Comparison of ENCODE assay signal across 9 cellular contexts in the genomic region with DNA sequence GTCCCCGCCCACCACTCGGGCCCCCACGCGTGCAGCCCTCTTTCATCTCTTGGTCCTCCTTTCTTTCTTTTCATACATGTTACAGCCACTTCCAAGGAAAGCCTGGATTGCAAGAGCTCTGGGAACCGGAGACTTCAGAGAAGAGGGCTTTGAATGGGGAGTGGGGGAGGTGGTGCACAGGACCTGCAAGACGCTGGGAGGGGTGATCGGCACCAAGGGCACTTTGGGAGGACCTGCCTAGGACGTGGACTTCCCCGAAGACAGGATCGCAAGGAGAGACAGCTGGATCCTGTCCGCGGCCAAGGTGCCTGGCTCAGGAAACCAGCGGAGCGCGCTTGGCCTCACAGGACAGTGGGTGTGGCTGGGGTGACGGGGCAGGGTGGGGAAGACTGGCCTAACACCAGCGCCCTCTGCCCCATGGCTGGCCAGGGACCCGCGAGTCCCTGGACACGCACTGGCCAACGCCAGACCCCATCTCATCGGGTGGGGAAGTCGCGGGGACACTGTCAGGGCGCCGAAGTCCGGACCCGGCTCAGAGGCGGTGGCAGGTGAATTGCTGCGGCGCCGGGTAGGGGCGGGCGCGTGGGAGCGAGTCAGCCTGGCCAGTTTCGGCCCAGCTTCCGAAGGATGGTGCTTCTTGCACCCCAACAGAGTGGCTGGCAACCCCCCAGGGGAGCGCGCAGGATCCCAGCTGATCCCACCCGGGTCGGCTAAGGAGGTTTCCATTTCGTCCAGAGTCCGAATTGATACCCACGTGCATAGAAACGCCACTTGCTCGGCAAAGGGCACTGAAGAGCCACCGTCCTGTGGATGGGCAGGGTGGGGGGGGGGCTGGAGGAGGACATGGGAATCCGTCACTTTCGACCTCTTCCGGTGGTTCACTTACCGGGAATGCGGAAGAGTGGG. TPM values are rescaled to one million over a fixed set of nuclear protein-coding genes. Genes with fewer than 3 reads are reported as not detected.
DNase-seq lines count a peak whose midpoint lies in the region; ATAC-seq, FAIRE-seq and TF ChIP-seq lines count a peak whose summit lies in the region.
"Had no signal": no experiment of that assay in that cellular context is flagged by ENCODE, and none has a peak within 500 bp of the region (broad histone marks: within the 10 kb centered on the region; RNA-seq: fewer than 3 reads in every experiment).

No MANE protein-coding gene starts in this region.

- POLR2A ChIA-PET in H1 (lab: Charles Lee; ENCODE audit: partially characterized antibody) = interaction anchor here (0.9 to 2.2 kb wide), 6 partner anchors 8 to 300 kb away, joined by 5 to 13 read pairs (median 6); partner anchors contain the start of genes NXT1 and SSTR4

- TF ChIP-seq POLR2A in H1 (IDR thresholded peaks at IDR 0.05; ENCODE audit: control extremely low read depth in 1 of 2, low read depth in 2 of 2, low read length in 2 of 2) (no peak), uterus (IDR thresholded peaks at IDR 0.05) (no peak)

- CTCF ChIA-PET in H1 (lab: Charles Lee; ENCODE audit: partially characterized antibody) = interaction anchor here (0.6 to 5.0 kb wide), 44 partner anchors 14 to 711 kb away, joined by 3 to 90 read pairs (median 4); partner anchors contain the start of gene SSTR4

- peaks cover 4% of the 10 kb centered on the region for H3K4me1 Mint-ChIP-seq in activated CD4-positive, alpha-beta T cell treated with anti-CD3 and anti-CD28 coated beads, Interleukin-2, amount 10 ng/mL, durations not matched to agents 24 days and 14 days
- H3K4me1 Mint-ChIP-seq: memory B cell had no signal

- H3K4me3 Mint-ChIP-seq in activated CD4-positive, alpha-beta T cell treated with anti-CD3 and anti-CD28 coated beads, Interleukin-2, amount 10 ng/mL, durations not matched to agents 24 days and 14 days = peak overlapping the region; percentile 53
- H3K4me3 Mint-ChIP-seq: memory B cell had no signal

- H3K36me3 ChIP-seq in H1 (ENCODE audit: control insufficient read depth in 2 of 4, insufficient read depth in 4 of 4, low read length in 3 of 4) (no peaks in the 10 kb centered on the region), uterus (no peaks in the 10 kb centered on the region)

- H4K20me1 ChIP-seq in H1 (replicated peaks in 1 of 2; ENCODE audit: control insufficient read depth in 1 of 2, insufficient read depth in 2 of 2, low read length in 2 of 2) = peaks cover 0 to 5% of the 10 kb centered on the region in 2 experiments

- H2BK120ac ChIP-seq in H1 (replicated peaks; ENCODE audit: low read depth, low read length) = no peak overlapping the region

- H3K4me2 ChIP-seq in H1 (ENCODE audit: insufficient read depth in 1 of 2, low read depth in 2 of 2, low read length in 2 of 2) = peak overlapping the region; percentile 70 to 98

- no peak overlapping the region for H3K27ac Mint-ChIP-seq in activated CD4-positive, alpha-beta T cell treated with anti-CD3 and anti-CD28 coated beads, Interleukin-2, amount 10 ng/mL, durations not matched to agents 24 days and 14 days
- H3K27ac Mint-ChIP-seq: memory B cell had no signal

- intact Hi-C loops in activated CD4-positive, alpha-beta T cell treated with anti-CD3 and anti-CD28 coated beads, Interleukin-2, amount 10 ng/mL, durations not matched to agents 24 days and 14 days (cut with micrococcal nuclease) = loop anchor here (2.0 kb wide), 1 partner anchor 185 kb away; no protein-coding TSS in a partner anchor
- intact Hi-C loops in uterus (cut with DNase I; ENCODE audit: low total_unique reads) = no loop called here

- DNase-seq in activated CD4-positive, alpha-beta T cell treated with anti-CD3 and anti-CD28 coated beads, Interleukin-2, amount 10 ng/mL, durations not matched to agents 24 days and 14 days = peak; percentile 54
- DNase-seq in activated CD4-positive, alpha-beta T cell treated with anti-CD3 and anti-CD28 coated beads, Interleukin-2, amount 50 U/mL, for 4 hours = no peak
- DNase-seq in H1 (ENCODE audit: low read depth in 1 of 2, low spot score in 2 of 2) = peak in 1 of 2 experiments; percentile 79
- DNase-seq in mesenteric fat pad (ENCODE audit: low spot score) = peak; percentile 94
- DNase-seq in uterus = peak in 1 of 2 donors; percentile 43
- no peak for DNase-seq in SHP77 (lab: John Stamatoyannopoulos, UW)
- DNase-seq in activated CD8-positive, alpha-beta memory T cell treated with anti-CD3 and anti-CD28 coated beads, Interleukin-2, amount 50 U/mL, for 48 hours = no peak

- 4% methylated on average over 34 of the region's 53 CpGs; no CpG with 5 or more reads in 1 of the 2 experiments for WGBS in H1 (ENCODE audit: extremely low coverage in 1 of 2, insufficient coverage in 1 of 2, insufficient read length in 1 of 2, insufficient replicate concordance in 2 of 2, low coverage in 1 of 2, low lambda C conversion rate in 2 of 2, missing lambda C conversion rate in 1 of 2), 2 experiments

- no peak for ATAC-seq in GM21390 (IDR thresholded peaks at IDR 0.05; ENCODE audit: unreplicated experiment)

- peaks cover 62% of the 10 kb centered on the region for H3K27me3 Mint-ChIP-seq in activated CD4-positive, alpha-beta T cell treated with anti-CD3 and anti-CD28 coated beads, Interleukin-2, amount 10 ng/mL, durations not matched to agents 24 days and 14 days

- TF ChIP-seq EP300 in H1 (IDR thresholded peaks at IDR 0.05; ENCODE audit: borderline replicate concordance in 1 of 2, low read depth in 2 of 2, low read length in 2 of 2) = no peak

- H3K4ac ChIP-seq in H1 (replicated peaks; ENCODE audit: insufficient read length, low read depth, low read length) = no peak overlapping the region

- no peak for FAIRE-seq in H1 (lab: Jason Lieb, UNC)

- H3K4me3 ChIP-seq in H1 (ENCODE audit: extremely low read depth in 1 of 4, insufficient read depth in 2 of 4, low read depth in 3 of 4, low read length in 4 of 4) = peak overlapping the region; percentile 30 to 66 (median 50); a peak in 7 of 8 replicates
- H3K4me3 ChIP-seq in uterus = peak overlapping the region; percentile 13 to 34

- H3K14ac ChIP-seq in H1 (ENCODE audit: insufficient read length) = no peak overlapping the region

- peak overlapping the region; percentile 52; the same call in 1 of the 2 replicates for H2BK5ac ChIP-seq in H1 (ENCODE audit: low read depth, low read length)

- no peak overlapping the region for H3K9ac ChIP-seq in H1 (replicated peaks in 1 of 4; ENCODE audit: extremely low read depth in 1 of 4, low read depth in 3 of 4, low read length in 3 of 4)

- no peak overlapping the region for H4K8ac ChIP-seq in H1 (ENCODE audit: extremely low read depth, insufficient read depth, low read length)

- H4K91ac ChIP-seq in H1 (replicated peaks; ENCODE audit: insufficient read length, low read length) = no peak overlapping the region

- no peak overlapping the region for H3K56ac ChIP-seq in H1 (replicated peaks; ENCODE audit: insufficient read length, low read depth, low read length)

- H3K4me1 ChIP-seq in H1 (replicated peaks in 1 of 4; ENCODE audit: control insufficient read depth in 3 of 4, insufficient read depth in 4 of 4, low read length in 3 of 4) (peaks cover 4 to 12% (median 6%) of the 10 kb centered on the region in 4 experiments; a peak in 6 of 7 replicates), uterus (peaks cover 0 to 15% of the 10 kb centered on the region in 2 donors)

- H3K23ac ChIP-seq in H1 (ENCODE audit: insufficient read length) = no peak overlapping the region

- H2AFZ ChIP-seq in H1 (ENCODE audit: low read length) = no peak overlapping the region

- no peak for TF ChIP-seq CTCF in H1 (IDR thresholded peaks at IDR 0.05; ENCODE audit: control extremely low read depth in 1 of 3, insufficient read depth in 1 of 3, low read depth in 1 of 3, low read length in 3 of 3)
- TF ChIP-seq CTCF in uterus (IDR thresholded peaks at IDR 0.05) = no peak

- no peak for TF ChIP-seq RAD21 in H1 (IDR thresholded peaks at IDR 0.05 in 1 of 2, conservative IDR thresholded peaks at IDR 0.05 in 1 of 2; ENCODE audit: low read depth in 2 of 2, low read length in 2 of 2)

- peak overlapping the region; percentile 81; the same call in 1 of the 2 replicates for H2BK15ac ChIP-seq in H1 (ENCODE audit: low read length)

- no peaks in the 10 kb centered on the region for H3K9me3 Mint-ChIP-seq in activated CD4-positive, alpha-beta T cell treated with anti-CD3 and anti-CD28 coated beads, Interleukin-2, amount 10 ng/mL, durations not matched to agents 24 days and 14 days

- H3K36me3 Mint-ChIP-seq in activated CD4-positive, alpha-beta T cell treated with anti-CD3 and anti-CD28 coated beads, Interleukin-2, amount 10 ng/mL, durations not matched to agents 24 days and 14 days (ENCODE audit: low read depth) = no peaks in the 10 kb centered on the region

- H3K79me1 ChIP-seq in H1 (ENCODE audit: low read depth, low read length) = no peaks in the 10 kb centered on the region

- H4K5ac ChIP-seq in H1 (ENCODE audit: insufficient read length, low read depth, low read length) = no peak overlapping the region

- H2BK12ac ChIP-seq in H1 (ENCODE audit: low read depth, low read length) = no peak overlapping the region; the same call in 1 of the 2 replicates

- peak overlapping the region; percentile 60 for H3K18ac ChIP-seq in H1 (ENCODE audit: extremely low read depth, low read length)

- H3K9me3 ChIP-seq in H1 (ENCODE audit: insufficient read depth in 2 of 2, low read depth in 1 of 2, low read length in 1 of 2) = no peaks in the 10 kb centered on the region
- H3K9me3 ChIP-seq in uterus = no peaks in the 10 kb centered on the region

- no peak overlapping the region for H2AK5ac ChIP-seq in H1 (ENCODE audit: low read depth, low read length)

- H3K27ac ChIP-seq in H1 (ENCODE audit: low read depth, low read length) = no peak overlapping the region
- peak overlapping the region; percentile 69 to 73 for H3K27ac ChIP-seq in uterus

- H2BK20ac ChIP-seq in H1 (ENCODE audit: low read length) = no peak overlapping the region

- H3K27me3 ChIP-seq in H1 (replicated peaks in 1 of 4; ENCODE audit: control insufficient read depth in 3 of 4, extremely low read depth in 1 of 4, insufficient read depth in 3 of 4, low read length in 3 of 4) (peaks cover 31 to 66% (median 50%) of the 10 kb centered on the region in 4 experiments), uterus (peaks cover 0 to 14% of the 10 kb centered on the region in 2 donors)

- no peaks in the 10 kb centered on the region for H3K79me2 ChIP-seq in H1 (ENCODE audit: control insufficient read depth in 1 of 2, insufficient read depth in 2 of 2, low read length in 2 of 2)

- H3K23me2 ChIP-seq in H1 (ENCODE audit: low read depth, low read length) = peaks cover 28% of the 10 kb centered on the region

RNA-seq across cellular contexts. Expression of gene THBD, which starts 0.7 kb away (rescaled TPM):
- not detected in 2 replicates for total RNA-seq in activated CD4-positive, alpha-beta T cell treated with anti-CD3 and anti-CD28 coated beads, Interleukin-2, amount 10 ng/mL, durations not matched to agents 24 days and 14 days
- 0.43 and 0.75 TPM in 2 replicates for total RNA-seq in H1 (2021; fragmentation: NEBNext Ultra II Directional; extraction: Animal tissue kit (Norgen Biotek cat#: 25700))
- 0.21 and 0.46 TPM in 2 replicates for polyA plus RNA-seq in H1 (2011; rRNA removed)
- 0.28 TPM for polyA plus RNA-seq in H1 (2011; cell fraction: cytosol; rRNA removed)
- polyA plus RNA-seq in H1 (2011; cell fraction: nucleus; rRNA removed) = 0.68 TPM
- polyA plus RNA-seq in H1 (2012, experiment 1 of 2) = 0.16 to 0.40 TPM (median 0.22 TPM) in 4 replicates
- polyA plus RNA-seq in H1 (2012, experiment 2 of 2) = 0.31 TPM
- polyA plus RNA-seq in H1 (2013, experiment 1 of 2) = 0.36 TPM
- 0.33 TPM for polyA plus RNA-seq in H1 (2013, experiment 2 of 2)
- polyA minus RNA-seq in H1 (2011; rRNA and poly(A)+ RNA removed) = 0.12 and 0.19 TPM in 2 replicates
- polyA minus RNA-seq in H1 (2011; cell fraction: cytosol; rRNA and poly(A)+ RNA removed) = not detected
- 0.40 TPM for polyA minus RNA-seq in H1 (2011; cell fraction: nucleus; rRNA and poly(A)+ RNA removed)
- total RNA-seq in mesenteric fat pad (49.6 TPM), uterus (10 to 100 TPM in 3 of 4 donors, 1 to 10 TPM in 1; 8.6 to 42.6 (median 28.4) TPM)

RNA-seq across cellular contexts. Expression of gene SSTR4, which starts 15.1 kb away (rescaled TPM):
- not detected in 2 replicates for total RNA-seq in activated CD4-positive, alpha-beta T cell treated with anti-CD3 and anti-CD28 coated beads, Interleukin-2, amount 10 ng/mL, durations not matched to agents 24 days and 14 days
- not detected in 2 replicates for total RNA-seq in H1 (2021; fragmentation: NEBNext Ultra II Directional; extraction: Animal tissue kit (Norgen Biotek cat#: 25700))
- 0.05 and 0.14 TPM in 2 replicates for polyA plus RNA-seq in H1 (2011; rRNA removed)
- polyA plus RNA-seq in H1 (2011; cell fraction: cytosol; rRNA removed) = 0.08 TPM
- polyA plus RNA-seq in H1 (2011; cell fraction: nucleus; rRNA removed) = 0.10 TPM
- polyA plus RNA-seq in H1 (2012, experiment 1 of 2) = not detected in 4 replicates
- polyA plus RNA-seq in H1 (2012, experiment 2 of 2) = not detected
- polyA plus RNA-seq in H1 (2013, experiment 1 of 2) = not detected
- polyA plus RNA-seq in H1 (2013, experiment 2 of 2) = 0.04 TPM
- not detected in 2 replicates for polyA minus RNA-seq in H1 (2011; rRNA and poly(A)+ RNA removed)
- not detected for polyA minus RNA-seq in H1 (2011; cell fraction: cytosol; rRNA and poly(A)+ RNA removed)
- polyA minus RNA-seq in H1 (2011; cell fraction: nucleus; rRNA and poly(A)+ RNA removed) = not detected
- not detected for total RNA-seq in mesenteric fat pad
- not detected for total RNA-seq in uterus

RNA-seq across cellular contexts. Expression of gene CD93, which starts 35.9 kb away (rescaled TPM):
- 1.5 and 1.7 TPM in 2 replicates for total RNA-seq in activated CD4-positive, alpha-beta T cell treated with anti-CD3 and anti-CD28 coated beads, Interleukin-2, amount 10 ng/mL, durations not matched to agents 24 days and 14 days
- 0.07 TPM in 1 of 2 replicates, not detected in the other for total RNA-seq in H1 (2021; fragmentation: NEBNext Ultra II Directional; extraction: Animal tissue kit (Norgen Biotek cat#: 25700))
- under 0.01 and 0.02 TPM in 2 replicates for polyA plus RNA-seq in H1 (2011; rRNA removed)
- polyA plus RNA-seq in H1 (2011; cell fraction: cytosol; rRNA removed) = 0.01 TPM
- polyA plus RNA-seq in H1 (2011; cell fraction: nucleus; rRNA removed) = 0.03 TPM
- 0.03 to 0.04 TPM (median 0.03 TPM) in 3 of 4 replicates, not detected in the other for polyA plus RNA-seq in H1 (2012, experiment 1 of 2)
- not detected for polyA plus RNA-seq in H1 (2012, experiment 2 of 2)
- 0.08 TPM for polyA plus RNA-seq in H1 (2013, experiment 1 of 2)
- polyA plus RNA-seq in H1 (2013, experiment 2 of 2) = 0.07 TPM
- polyA minus RNA-seq in H1 (2011; rRNA and poly(A)+ RNA removed) = 0.02 and 0.03 TPM in 2 replicates
- polyA minus RNA-seq in H1 (2011; cell fraction: cytosol; rRNA and poly(A)+ RNA removed) = not detected
- not detected for polyA minus RNA-seq in H1 (2011; cell fraction: nucleus; rRNA and poly(A)+ RNA removed)
- total RNA-seq in mesenteric fat pad = 105 TPM
- 100 to 1,000 TPM in 1 of 4 donors, 10 to 100 TPM in 3; 49.1 to 100 (median 76.4) TPM for total RNA-seq in uterus

Comparison
In these comparisons a context has a peak if more than half of its experiments do, and no peak if none do; other contexts are left out.
1. DNase-seq: peak in activated CD4-positive, alpha-beta T cell treated with anti-CD3 and anti-CD28 coated beads, Interleukin-2, amount 10 ng/mL, durations not matched to agents 24 days and 14 days (single experiment) and mesenteric fat pad (single experiment); none in activated CD4-positive, alpha-beta T cell treated with anti-CD3 and anti-CD28 coated beads, Interleukin-2, amount 50 U/mL, for 4 hours (0 of 2), SHP77 (0 of 2) and activated CD8-positive, alpha-beta memory T cell treated with anti-CD3 and anti-CD28 coated beads, Interleukin-2, amount 50 U/mL, for 48 hours (single experiment).
2. RNA of gene CD93, which starts 35.9 kb away (total RNA-seq): 105 TPM in mesenteric fat pad (single experiment) and 49.1 to 100 TPM in uterus; 1.5 to 1.7 TPM in activated CD4-positive, alpha-beta T cell treated with anti-CD3 and anti-CD28 coated beads, Interleukin-2, amount 10 ng/mL, durations not matched to agents 24 days and 14 days and 0.07 TPM in H1; every median in the first group is over 10 times any median in the second.